1 cellular context compared by ENCODE assay signal in the genomic region with DNA sequence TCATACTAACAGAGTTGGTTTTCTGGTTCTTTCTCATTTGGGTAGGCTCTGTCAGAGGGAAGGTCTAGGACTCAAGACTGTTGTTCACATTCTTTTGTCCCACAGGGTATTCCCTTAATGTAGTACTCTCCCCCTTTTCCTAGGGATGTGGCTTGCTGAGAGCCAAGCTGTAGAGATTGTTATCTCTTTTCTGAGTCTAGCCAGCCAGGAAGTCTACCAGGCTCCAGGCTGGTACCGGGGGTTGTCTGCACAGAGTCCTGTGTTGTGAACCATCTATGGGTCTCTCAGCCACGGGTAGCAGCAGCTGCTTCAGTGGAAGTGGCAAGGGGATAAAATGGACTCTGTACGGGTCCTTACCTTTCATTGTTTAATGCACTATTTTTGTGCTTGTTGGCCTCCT.
TF ChIP-seq lines count a peak whose summit lies in the region.

No MANE protein-coding gene starts in this region.

TF ChIP-seq in GM23338, 12 proteins besides CTCF, POLR2A, EP300 and RAD21 (continued from another document):
- TF ChIP-seq REST (IDR thresholded peaks at IDR 0.05; ENCODE audit: unreplicated experiment) (no peak), STAT1 (IDR thresholded peaks at IDR 0.05; ENCODE audit: unreplicated experiment) (no peak), POLR2AphosphoS5 (IDR thresholded peaks at IDR 0.05; ENCODE audit: low read depth) (no peak)
TF ChIP-seq in GM23338: peak in this region for 0.
